ENCODE assay signal across 2 cellular contexts in the genomic region with DNA sequence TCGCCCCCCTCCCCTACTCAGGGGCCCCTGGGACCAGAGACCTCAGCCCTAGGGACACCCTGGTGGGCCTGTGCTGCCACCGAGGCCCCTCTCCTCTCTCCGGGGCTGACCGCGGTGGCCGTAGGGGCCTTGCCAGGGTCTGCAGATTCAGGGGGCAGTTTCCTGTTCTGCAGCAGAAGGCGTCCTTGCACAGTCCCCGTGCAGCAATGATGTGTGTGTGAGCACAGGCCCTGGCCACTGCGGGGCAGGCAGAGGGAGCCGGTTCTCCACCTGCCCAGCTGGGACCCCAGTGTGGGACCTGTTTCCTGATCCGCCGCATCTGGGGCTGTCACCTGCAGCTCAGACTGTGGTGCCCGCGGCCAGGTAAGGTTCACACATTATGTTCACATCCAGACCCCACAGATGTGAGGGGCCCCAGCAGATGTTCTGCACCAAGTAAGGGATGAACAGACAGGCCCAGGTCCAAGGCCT.
TF ChIP-seq lines count a peak whose summit lies in the region.

No MANE protein-coding gene starts in this region.

TF ChIP-seq in SK-N-SH, 30 proteins besides CTCF, POLR2A, EP300 and RAD21 (continued from another document):
- TF ChIP-seq SIN3A (IDR thresholded peaks at IDR 0.05; ENCODE audit: borderline replicate concordance, low read depth, low read length), result no peak
- no peak for TF ChIP-seq EZH2phosphoT487 (IDR thresholded peaks at IDR 0.05; ENCODE audit: borderline replicate concordance, low read depth)
- TF ChIP-seq NRF1 (IDR thresholded peaks at IDR 0.05; ENCODE audit: low read depth, low read length), result no peak
- no peak for TF ChIP-seq ZBTB33 (IDR thresholded peaks at IDR 0.05; ENCODE audit: borderline replicate concordance, low read depth)
- TF ChIP-seq NFIC (IDR thresholded peaks at IDR 0.05; ENCODE audit: borderline replicate concordance), result no peak
- no peak for TF ChIP-seq GABPA (IDR thresholded peaks at IDR 0.05; ENCODE audit: low read depth)
- TF ChIP-seq, protein P1, sequence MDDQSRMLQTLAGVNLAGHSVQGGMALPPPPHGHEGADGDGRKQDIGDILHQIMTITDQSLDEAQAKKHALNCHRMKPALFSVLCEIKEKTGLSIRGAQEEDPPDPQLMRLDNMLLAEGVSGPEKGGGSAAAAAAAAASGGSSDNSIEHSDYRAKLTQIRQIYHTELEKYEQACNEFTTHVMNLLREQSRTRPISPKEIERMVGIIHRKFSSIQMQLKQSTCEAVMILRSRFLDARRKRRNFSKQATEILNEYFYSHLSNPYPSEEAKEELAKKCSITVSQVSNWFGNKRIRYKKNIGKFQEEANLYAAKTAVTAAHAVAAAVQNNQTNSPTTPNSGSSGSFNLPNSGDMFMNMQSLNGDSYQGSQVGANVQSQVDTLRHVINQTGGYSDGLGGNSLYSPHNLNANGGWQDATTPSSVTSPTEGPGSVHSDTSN (IDR thresholded peaks at IDR 0.05), result no peak
- no peak for TF ChIP-seq TEAD4 (IDR thresholded peaks at IDR 0.05; ENCODE audit: borderline replicate concordance, insufficient read depth)
- no peak for TF ChIP-seq ELF1 (IDR thresholded peaks at IDR 0.05)
- no peak for TF ChIP-seq GATA2 (CRISPR knock-in tag; IDR thresholded peaks at IDR 0.05)
- TF ChIP-seq TCF12 (IDR thresholded peaks at IDR 0.05), result no peak
- no peak for TF ChIP-seq MXI1 (IDR thresholded peaks at IDR 0.05; ENCODE audit: low read depth, low read length)
TF ChIP-seq in SK-N-SH: peak in this region for 0.

TF ChIP-seq in SK-N-SH treated with all-trans-retinoic acid at 6 μM for 48 hours, 23 proteins besides CTCF, POLR2A, EP300 and RAD21 (continued from another document):
- no peak for TF ChIP-seq CSDC2 (CRISPR knock-in tag; IDR thresholded peaks at IDR 0.05)
- TF ChIP-seq ZNF565 (CRISPR knock-in tag; conservative IDR thresholded peaks at IDR 0.05; ENCODE audit: low read depth), result no peak
- TF ChIP-seq PATZ1 (CRISPR knock-in tag; IDR thresholded peaks at IDR 0.05; ENCODE audit: borderline replicate concordance), result no peak
- no peak for TF ChIP-seq SNAI2 (CRISPR knock-in tag; IDR thresholded peaks at IDR 0.05)
- TF ChIP-seq BACH2 (CRISPR knock-in tag; IDR thresholded peaks at IDR 0.05; ENCODE audit: borderline replicate concordance), result no peak
- TF ChIP-seq TSHZ2 (CRISPR knock-in tag; IDR thresholded peaks at IDR 0.05), result no peak
- no peak for TF ChIP-seq ARNTL (CRISPR knock-in tag; IDR thresholded peaks at IDR 0.05; ENCODE audit: borderline replicate concordance, low read depth)
- no peak for TF ChIP-seq GLIS3 (CRISPR knock-in tag; IDR thresholded peaks at IDR 0.05)
